31 cellular contexts compared by ENCODE assay signal in the genomic region with DNA sequence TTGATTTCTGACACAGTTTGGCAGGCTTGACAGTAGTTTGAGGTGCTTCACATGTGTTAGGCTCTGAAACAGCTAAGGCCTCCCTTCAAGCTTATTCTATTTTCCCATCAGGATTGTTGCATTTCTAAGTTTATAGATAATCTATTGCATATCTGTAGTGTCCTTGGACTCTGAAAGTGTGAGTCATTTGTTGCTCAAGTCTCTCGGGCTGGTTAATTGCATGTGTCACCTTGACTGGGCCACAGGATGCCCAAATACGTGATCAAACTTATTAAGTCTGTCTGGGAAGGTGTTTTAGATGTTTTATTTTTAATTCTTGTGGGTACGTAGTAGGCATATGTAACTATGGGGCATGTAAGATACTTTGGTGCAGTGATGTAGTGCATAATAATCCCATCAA.
"Had no signal": no experiment of that assay in that cellular context is flagged by ENCODE, and none has a peak within 500 bp of the region (broad histone marks: within the 10 kb centered on the region; RNA-seq: fewer than 3 reads in every experiment).

No MANE protein-coding gene starts in this region.

- ATAC-seq: activated CD4-positive, CD25-positive, alpha-beta regulatory T cell treated with anti-CD3 and anti-CD28 coated beads, Interleukin-2, amount 50 U/mL, for 24 hours; activated CD8-positive, alpha-beta T cell treated with anti-CD3 and anti-CD28 coated beads for 36 hours; activated T-cell treated with anti-CD3 and anti-CD28 coated beads, Interleukin-2, amount 50 U/mL, for 4 hours; activated T-helper 17 cell treated with anti-CD3 and anti-CD28 coated beads, Interleukin-2, amount 50 U/mL, for 72 hours; body of pancreas; esophagus mucosa; gastrocnemius medialis; heart right ventricle; T-helper 17 cell had no signal

- H3K4me1 ChIP-seq: body of pancreas, colonic mucosa, gastrocnemius medialis, heart right ventricle had no signal

- H3K27me3 ChIP-seq: body of pancreas, cardiac muscle cell, colonic mucosa, gastrocnemius medialis, heart right ventricle had no signal

- H3K36me3 ChIP-seq: cardiac muscle cell, colonic mucosa, gastrocnemius medialis, heart right ventricle, WERI-Rb-1 had no signal

- DNase-seq: activated B cell treated with CpG ODN at 0.5 μM for 24 hours; activated CD4-positive, alpha-beta T cell treated with anti-CD3 and anti-CD28 coated beads for 48 hours; activated CD4-positive, alpha-beta T cell treated with anti-CD3 and anti-CD28 coated beads, Interleukin-2, amount 50 U/mL, for 1 hour; activated CD4-positive, alpha-beta T cell treated with anti-CD3 and anti-CD28 coated beads, Interleukin-2, amount 50 U/mL, for 48 hours; activated CD8-positive, alpha-beta memory T cell treated with anti-CD3 and anti-CD28 coated beads for 24 hours; activated CD8-positive, alpha-beta T cell treated with anti-CD3 and anti-CD28 coated beads for 36 hours; activated effector memory CD4-positive, alpha-beta T cell treated with Interleukin-2 at 50 U/mL for 16 hours; activated gamma-delta T cell treated with Interleukin-2 at 50 U/mL for 16 hours; activated naive CD4-positive, alpha-beta T cell treated with anti-CD3 and anti-CD28 coated beads, Interleukin-2, amount 50 U/mL, for 16 hours; activated naive CD4-positive, alpha-beta T cell treated with Interleukin-2 at 50 U/mL for 16 hours; activated T-cell treated with anti-CD3 and anti-CD28 coated beads, Interleukin-2, amount 50 U/mL, for 4 hours; amniotic stem cell; aorta; body of pancreas; central memory CD4-positive, alpha-beta T cell; cerebellar nuclear complex; colonic mucosa; effector CD8-positive, alpha-beta T cell; foreskin fibroblast; gastrocnemius medialis; heart right ventricle; T-helper 1 cell; T-helper 17 cell; T1000; WERI-Rb-1 had no signal

- H3K9me3 ChIP-seq: body of pancreas, colonic mucosa, gastrocnemius medialis, heart right ventricle had no signal

- H3K27ac ChIP-seq: body of pancreas, cardiac muscle cell, colonic mucosa, gastrocnemius medialis, heart right ventricle, WERI-Rb-1 had no signal

- FAIRE-seq: endometrium, endothelial cell of umbilical vein had no signal

- H3K4me3 ChIP-seq: body of pancreas, cardiac muscle cell, colonic mucosa, gastrocnemius medialis, heart right ventricle had no signal
